Comparison of ENCODE assay signal across 19 cellular contexts in the genomic region with DNA sequence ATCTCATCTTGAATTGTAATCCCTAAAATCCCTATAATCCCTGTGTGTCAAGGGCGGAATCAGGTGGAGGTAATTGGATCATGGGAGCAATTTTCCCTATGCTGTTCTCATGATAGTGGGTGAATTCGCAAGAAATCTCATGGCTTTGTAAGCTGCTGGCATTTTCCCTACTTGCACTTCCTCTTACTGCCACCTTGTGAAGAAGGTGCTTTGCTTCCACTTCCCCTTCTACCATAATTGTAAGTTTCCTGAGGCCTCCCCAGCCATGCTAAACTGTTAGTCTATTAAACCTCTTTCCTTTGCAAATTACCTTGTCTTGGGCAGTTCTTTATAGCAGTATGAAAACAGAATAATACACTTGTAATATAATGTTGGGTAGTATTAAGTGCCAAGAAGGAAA.
"Had no signal": no experiment of that assay in that cellular context is flagged by ENCODE, and none has a peak within 500 bp of the region (broad histone marks: within the 10 kb centered on the region; RNA-seq: fewer than 3 reads in every experiment).

No MANE protein-coding gene starts in this region.

- H3K27ac Mint-ChIP-seq: naive thymus-derived CD8-positive, alpha-beta T cell; stimulated activated naive CD8-positive, alpha-beta T cell treated with anti-CD3 and anti-CD28 coated beads, Interleukin-15, Interleukin-2, amounts not matched to agents 100 ng/mL and 50 ng/mL, for 24 hours had no signal

- H3K27me3 Mint-ChIP-seq: naive thymus-derived CD8-positive, alpha-beta T cell; stimulated activated naive CD8-positive, alpha-beta T cell treated with anti-CD3 and anti-CD28 coated beads, Interleukin-15, Interleukin-2, amounts not matched to agents 100 ng/mL and 50 ng/mL, for 24 hours had no signal

- ATAC-seq: activated CD4-positive, CD25-positive, alpha-beta regulatory T cell treated with anti-CD3 and anti-CD28 coated beads, Interleukin-2, amount 50 U/mL, for 24 hours; esophagus mucosa; gastroesophageal sphincter; heart right ventricle; left ventricle myocardium superior; naive thymus-derived CD8-positive, alpha-beta T cell; right lobe of liver had no signal

- DNase-seq: activated CD4-positive, alpha-beta T cell treated with anti-CD3 and anti-CD28 coated beads, Interleukin-2, amount 50 U/mL, for 1 hour; activated CD8-positive, alpha-beta memory T cell treated with anti-CD3 and anti-CD28 coated beads, Interleukin-2, amount 50 U/mL, for 4 hours; activated effector memory CD4-positive, alpha-beta T cell treated with Interleukin-2 at 50 U/mL for 16 hours; activated naive CD4-positive, alpha-beta T cell treated with anti-CD3 and anti-CD28 coated beads, Interleukin-2, amount 50 U/mL, for 16 hours; activated T-cell treated with anti-CD3 and anti-CD28 coated beads, Interleukin-2, amount 50 U/mL, for 48 hours; aorta; heart right ventricle; left ventricle myocardium superior; naive thymus-derived CD8-positive, alpha-beta T cell; right lobe of liver; small intestine; stimulated activated CD4-positive, alpha-beta T cell treated with anti-CD3 and anti-CD28 coated beads, Interleukin-15, amount 100 ng/mL, for 24 hours; stimulated activated CD4-positive, alpha-beta T cell treated with anti-CD3 and anti-CD28 coated beads, Interleukin-2, amount 100 ng/mL, for 48 hours; transverse colon; uterus had no signal

- H3K4me3 Mint-ChIP-seq: naive thymus-derived CD8-positive, alpha-beta T cell; stimulated activated naive CD8-positive, alpha-beta T cell treated with anti-CD3 and anti-CD28 coated beads, Interleukin-15, Interleukin-2, amounts not matched to agents 100 ng/mL and 50 ng/mL, for 24 hours had no signal

- H3K36me3 Mint-ChIP-seq: naive thymus-derived CD8-positive, alpha-beta T cell had no signal

- H3K4me1 Mint-ChIP-seq: naive thymus-derived CD8-positive, alpha-beta T cell had no signal
